Comparison of ENCODE assay signal across 8 cellular contexts in genomic region chr7:7183833-7184463, GRCh38. TPM values are rescaled to one million over a fixed set of nuclear protein-coding genes. Genes with fewer than 3 reads are reported as not detected.
A peak's percentile ranks its signal among the peaks of the same experiment; 100 is the strongest.
DNase-seq lines count a peak whose midpoint lies in the region; ATAC-seq lines count a peak whose summit lies in the region.

No MANE protein-coding gene starts in this region.

- H3K4me1 ChIP-seq in effector memory CD4-positive, alpha-beta T cell (ENCODE audit: control insufficient read depth, insufficient read depth, low read length, poor library complexity, severe bottlenecking) = peaks cover 30% of the 10 kb centered on the region
- H3K4me1 ChIP-seq in neuron (ENCODE audit: insufficient read depth, low read length) = peaks cover 21% of the 10 kb centered on the region

- ATAC-seq in GM21526 (IDR thresholded peaks at IDR 0.05; ENCODE audit: low FRiP score, unreplicated experiment) = no peak

- H3K36me3 ChIP-seq in effector memory CD4-positive, alpha-beta T cell (ENCODE audit: control insufficient read depth, insufficient read depth, low read length) = no peaks in the 10 kb centered on the region
- peaks cover 8% of the 10 kb centered on the region for H3K36me3 ChIP-seq in neuron (ENCODE audit: insufficient read depth, low read length)

- no peaks in the 10 kb centered on the region for H3K27me3 ChIP-seq in effector memory CD4-positive, alpha-beta T cell (replicated peaks; ENCODE audit: control insufficient read depth, insufficient read depth, low read length, poor library complexity, severe bottlenecking)
- no peaks in the 10 kb centered on the region for H3K27me3 ChIP-seq in neuron (ENCODE audit: insufficient read depth, low read length)

- no peak overlapping the region for H3K27ac ChIP-seq in effector memory CD4-positive, alpha-beta T cell (ENCODE audit: insufficient read depth, low read length, poor library complexity, severe bottlenecking)

- H2AFZ ChIP-seq in neuron (ENCODE audit: low read depth, low read length) = peak overlapping the region; percentile 56

- H3K9me3 ChIP-seq in effector memory CD4-positive, alpha-beta T cell (ENCODE audit: control insufficient read depth, low read length) = no peaks in the 10 kb centered on the region
- no peaks in the 10 kb centered on the region for H3K9me3 ChIP-seq in neuron (ENCODE audit: low read length)

- DNase-seq in G401 (ENCODE audit: low spot score) (peak; percentile 22), NCI-H69 (lab: John Stamatoyannopoulos, UW) (peak; percentile 12), NCI-H345 treated with DMSO at 0.1 percent for 48 hours (lab: John Stamatoyannopoulos, UW; ENCODE audit: unreplicated experiment) (no peak), cerebellum (ENCODE audit: low spot score) (no peak), NCI-H1694 treated with DMSO at 0.1 percent for 48 hours (lab: John Stamatoyannopoulos, UW) (no peak)
- no peak for DNase-seq in effector memory CD4-positive, alpha-beta T cell

- peak overlapping the region; percentile 92 for H3K4me3 ChIP-seq in effector memory CD4-positive, alpha-beta T cell (ENCODE audit: insufficient read depth, low read depth, low read length, poor library complexity, severe bottlenecking)
- H3K4me3 ChIP-seq in neuron (ENCODE audit: low read length) = peak overlapping the region; percentile 95

- in situ Hi-C loops in G401 (cut with HindIII; ENCODE audit: low sequenced_read_pairs) = no loop called here

RNA-seq across cellular contexts. Expression of gene C1GALT1, which starts 1.6 kb away (rescaled TPM):
- total RNA-seq in G401 (2014; rRNA removed; shearing (Covaris generic)) = 37.5 and 53.7 TPM in 2 replicates
- total RNA-seq in cerebellum = 34.8 TPM

Comparison
In these comparisons a context has a peak if more than half of its experiments do, and no peak if none do; other contexts are left out.
1. DNase-seq: peak in G401 (single experiment) and NCI-H69 (single experiment); none in effector memory CD4-positive, alpha-beta T cell (0 of 3), NCI-H345 treated with DMSO at 0.1 percent for 48 hours (single experiment), cerebellum (single experiment) and NCI-H1694 treated with DMSO at 0.1 percent for 48 hours (single experiment).